15 cellular contexts compared by ENCODE assay signal in the genomic region with DNA sequence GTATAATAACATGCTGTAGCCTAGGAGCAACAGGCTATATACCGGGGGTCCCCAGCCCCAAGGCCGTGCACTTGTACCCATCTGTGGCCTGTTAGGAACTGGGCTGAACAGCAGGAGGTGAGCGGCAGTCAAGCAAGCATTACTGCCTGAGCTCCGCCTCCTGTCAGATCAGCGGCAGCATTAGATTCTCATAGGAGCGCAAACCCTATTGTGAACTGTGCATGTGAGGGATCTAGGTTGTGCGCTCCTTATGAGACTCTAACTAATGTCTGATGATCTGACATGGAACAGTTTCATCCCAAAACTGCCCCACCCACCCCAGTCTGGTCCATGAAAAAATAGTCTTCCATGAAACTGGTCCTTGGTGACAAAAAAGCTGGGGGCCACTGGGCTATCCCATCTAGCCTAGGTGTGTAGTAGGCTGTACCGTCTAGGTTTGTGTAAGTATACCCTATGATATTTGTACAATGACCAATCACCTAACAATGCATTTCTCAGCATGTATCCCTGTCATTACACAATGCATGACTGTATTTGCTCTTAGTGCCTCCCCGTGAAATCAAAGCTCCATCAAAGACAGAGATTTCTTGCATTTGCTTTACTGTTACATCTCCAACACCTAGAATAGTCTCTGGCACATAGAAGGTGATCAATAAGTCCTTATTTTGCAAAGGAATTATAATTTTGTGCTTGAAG. TPM values are rescaled to one million over a fixed set of nuclear protein-coding genes. Genes with fewer than 3 reads are reported as not detected.
A peak's percentile ranks its signal among the peaks of the same experiment; 100 is the strongest.
DNase-seq lines count a peak whose midpoint lies in the region; ATAC-seq and TF ChIP-seq lines count a peak whose summit lies in the region.
"Had no signal": no experiment of that assay in that cellular context is flagged by ENCODE, and none has a peak within 500 bp of the region (broad histone marks: within the 10 kb centered on the region; RNA-seq: fewer than 3 reads in every experiment).

No MANE protein-coding gene starts in this region.

- H3K4me3 ChIP-seq in prostate gland = no peak overlapping the region
- H3K4me3 ChIP-seq in BE2C (ENCODE audit: low read depth, low read length) = no peak overlapping the region
- H3K4me3 ChIP-seq: adrenal gland, gastroesophageal sphincter, upper lobe of left lung had no signal

- WGBS in prostate gland = 88% methylated on average over 9 of the region's 9 CpGs

- H3K27ac ChIP-seq in C4-2B (peak overlapping the region; percentile 96), prostate gland (no peak overlapping the region)
- H3K27ac ChIP-seq: adrenal gland, gastroesophageal sphincter, KMS-11, upper lobe of left lung had no signal

- H3K27me3 ChIP-seq in prostate gland (replicated peaks; ENCODE audit: insufficient read depth) (no peaks in the 10 kb centered on the region), BE2C (no peaks in the 10 kb centered on the region)
- H3K27me3 ChIP-seq: adrenal gland, gastroesophageal sphincter, upper lobe of left lung had no signal

- H3K9me3 ChIP-seq in prostate gland (no peaks in the 10 kb centered on the region), BE2C (no peaks in the 10 kb centered on the region)
- H3K9me3 ChIP-seq: adrenal gland, gastroesophageal sphincter, upper lobe of left lung had no signal

- DNase-seq in LHCN-M2 (ENCODE audit: low read depth) (peak; percentile 47), astrocyte of the hippocampus (ENCODE audit: low read depth, low spot score) (peak; percentile 17), iris pigment epithelial cell (ENCODE audit: low read depth) (peak; percentile 81), prostate gland (ENCODE audit: low spot score) (no peak), NCI-H82 treated with DMSO at 0.1 percent for 48 hours (lab: John Stamatoyannopoulos, UW; ENCODE audit: unreplicated experiment) (no peak), BE2C (no peak)
- DNase-seq: activated T-cell treated with anti-CD3 and anti-CD28 coated beads, Interleukin-2, amount 50 U/mL, for 1 hour; adrenal gland; kidney; naive thymus-derived CD4-positive, alpha-beta T cell; upper lobe of left lung had no signal

- ATAC-seq in HG03097 (IDR thresholded peaks at IDR 0.05; ENCODE audit: low FRiP score, unreplicated experiment) = no peak
- ATAC-seq: gastroesophageal sphincter; naive thymus-derived CD4-positive, alpha-beta T cell had no signal

- H3K4me1 ChIP-seq in prostate gland (replicated peaks) = no peaks in the 10 kb centered on the region
- no peaks in the 10 kb centered on the region for H3K4me1 ChIP-seq in BE2C
- H3K4me1 ChIP-seq: adrenal gland, gastroesophageal sphincter, upper lobe of left lung had no signal

- H3K36me3 ChIP-seq in prostate gland (no peaks in the 10 kb centered on the region), BE2C (no peaks in the 10 kb centered on the region)

- no peak for TF ChIP-seq POLR2A in prostate gland (IDR thresholded peaks at IDR 0.05)

- intact Hi-C loops in prostate gland (cut with DNase I) = no loop called here

- TF ChIP-seq CTCF in C4-2B (conservative IDR thresholded peaks at IDR 0.05) (no peak), prostate gland (IDR thresholded peaks at IDR 0.05) (no peak), BE2C (IDR thresholded peaks at IDR 0.05; ENCODE audit: low read depth, low read length) (no peak)

RNA-seq across cellular contexts. Expression of a gene that starts 30.8 kb away (rescaled TPM):
- total RNA-seq in LHCN-M2 (2014; rRNA removed) (12.4 and 21.4 TPM in 2 replicates), prostate gland (10 to 100 TPM in 1 of 2 donors, 1 to 10 TPM in 1; 2.1 to 10.7 TPM)
- polyA plus RNA-seq in LHCN-M2 (2012) = 3.9 TPM
- 0.06 TPM for polyA plus RNA-seq in BE2C (2012; ENCODE audit: insufficient read depth, insufficient read length, low read depth)

Comparison
In these comparisons a context has a peak if more than half of its experiments do, and no peak if none do; other contexts are left out.
1. DNase-seq: peak in LHCN-M2 (single experiment), astrocyte of the hippocampus (single experiment) and iris pigment epithelial cell (single experiment); none in prostate gland (single experiment), NCI-H82 treated with DMSO at 0.1 percent for 48 hours (single experiment) and BE2C (single experiment).